In the genomic region with DNA sequence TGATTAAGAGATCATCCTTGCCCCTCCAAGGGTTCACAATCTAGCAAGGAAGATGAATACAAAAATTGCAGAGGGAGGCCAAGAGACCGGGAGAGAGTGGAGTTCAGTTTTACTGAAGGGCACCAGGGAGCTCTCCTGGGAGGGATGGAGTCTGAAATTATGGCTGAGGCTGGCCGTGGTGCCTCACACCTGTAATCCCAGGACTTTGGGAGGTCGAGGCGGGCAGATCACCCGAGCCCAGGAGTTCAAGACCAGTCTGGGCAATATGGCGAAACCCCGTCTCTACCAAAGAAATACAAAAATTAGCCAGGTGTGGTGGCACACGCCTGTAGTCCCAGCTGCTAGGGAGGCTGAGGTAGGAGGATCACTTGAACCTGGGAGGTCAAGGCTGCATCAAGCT, we compare ENCODE assay signal across 20 cellular contexts. TPM values are rescaled to one million over a fixed set of nuclear protein-coding genes. Genes with fewer than 3 reads are reported as not detected.
DNase-seq lines count a peak whose midpoint lies in the region; ATAC-seq, FAIRE-seq and TF ChIP-seq lines count a peak whose summit lies in the region.
"Had no signal": no experiment of that assay in that cellular context is flagged by ENCODE, and none has a peak within 500 bp of the region (broad histone marks: within the 10 kb centered on the region; RNA-seq: fewer than 3 reads in every experiment).

No MANE protein-coding gene starts in this region.

- TF ChIP-seq POLR2A in GM12891 (IDR thresholded peaks at IDR 0.05; ENCODE audit: low read depth, low read length): no peak
- no peak for TF ChIP-seq POLR2A in spleen (IDR thresholded peaks at IDR 0.05)

- WGBS in spleen, 5 donors: 91 to 96% (median 93%) methylated on average over 8 of the region's 8 CpGs

- H3K27ac Mint-ChIP-seq in activated naive CD4-positive, alpha-beta T cell treated with anti-CD3 and anti-CD28 coated beads, Interleukin-2, amount 50 U/mL, for 24 hours: no peak overlapping the region
- peak overlapping the region; percentile 73 to 86 for H3K27ac Mint-ChIP-seq in effector memory CD8-positive, alpha-beta T cell
- H3K27ac Mint-ChIP-seq in activated CD8-positive, alpha-beta T cell treated with anti-CD3 and anti-CD28 coated beads, Interleukin-2, amount 10 ng/mL, durations not matched to agents 7 days and 5 days: no peak overlapping the region

- H3K27ac ChIP-seq in spleen: no peak overlapping the region

- ATAC-seq in effector memory CD8-positive, alpha-beta T cell (replicated peaks): no peak
- ATAC-seq in GM18858 (IDR thresholded peaks at IDR 0.05; ENCODE audit: unreplicated experiment): no peak
- ATAC-seq in activated CD8-positive, alpha-beta T cell treated with anti-CD3 and anti-CD28 coated beads, Interleukin-2, amount 10 ng/mL, durations not matched to agents 7 days and 5 days: no peak

- H3K9me3 Mint-ChIP-seq in activated naive CD4-positive, alpha-beta T cell treated with anti-CD3 and anti-CD28 coated beads, Interleukin-2, amount 50 U/mL, for 24 hours: no peaks in the 10 kb centered on the region
- no peaks in the 10 kb centered on the region for H3K9me3 Mint-ChIP-seq in effector memory CD8-positive, alpha-beta T cell
- H3K9me3 Mint-ChIP-seq in activated CD8-positive, alpha-beta T cell treated with anti-CD3 and anti-CD28 coated beads, Interleukin-2, amount 10 ng/mL, durations not matched to agents 7 days and 5 days (ENCODE audit: insufficient read depth): no peaks in the 10 kb centered on the region

- H3K27me3 ChIP-seq in spleen (replicated peaks in 1 of 7): peaks cover 0 to 64% (median 8%) of the 10 kb centered on the region in 7 donors

- peaks cover 13% of the 10 kb centered on the region for H3K4me1 Mint-ChIP-seq in activated naive CD4-positive, alpha-beta T cell treated with anti-CD3 and anti-CD28 coated beads, Interleukin-2, amount 50 U/mL, for 24 hours
- H3K4me1 Mint-ChIP-seq in effector memory CD8-positive, alpha-beta T cell (ENCODE audit: low read depth in 2 of 2): peaks cover 38 to 40% of the 10 kb centered on the region in 2 donors
- H3K4me1 Mint-ChIP-seq in activated CD8-positive, alpha-beta T cell treated with anti-CD3 and anti-CD28 coated beads, Interleukin-2, amount 10 ng/mL, durations not matched to agents 7 days and 5 days (ENCODE audit: low read depth): peaks cover 44% of the 10 kb centered on the region

- intact Hi-C loops in spleen (cut with DNase I; ENCODE audit: low total_unique reads): no loop called here

- H3K4me1 ChIP-seq in spleen: peaks cover 0 to 47% (median 18%) of the 10 kb centered on the region in 6 donors

- no peaks in the 10 kb centered on the region for H3K9me3 ChIP-seq in spleen

- peak overlapping the region; percentile 6 for H3K4me3 Mint-ChIP-seq in activated naive CD4-positive, alpha-beta T cell treated with anti-CD3 and anti-CD28 coated beads, Interleukin-2, amount 50 U/mL, for 24 hours
- H3K4me3 Mint-ChIP-seq in effector memory CD8-positive, alpha-beta T cell: peak overlapping the region; percentile 61 to 72
- H3K4me3 Mint-ChIP-seq in activated CD8-positive, alpha-beta T cell treated with anti-CD3 and anti-CD28 coated beads, Interleukin-2, amount 10 ng/mL, durations not matched to agents 7 days and 5 days: no peak overlapping the region

- no peaks in the 10 kb centered on the region for H3K36me3 Mint-ChIP-seq in activated naive CD4-positive, alpha-beta T cell treated with anti-CD3 and anti-CD28 coated beads, Interleukin-2, amount 50 U/mL, for 24 hours
- H3K36me3 Mint-ChIP-seq in effector memory CD8-positive, alpha-beta T cell (ENCODE audit: insufficient read depth): peaks cover 17% of the 10 kb centered on the region
- no peaks in the 10 kb centered on the region for H3K36me3 Mint-ChIP-seq in activated CD8-positive, alpha-beta T cell treated with anti-CD3 and anti-CD28 coated beads, Interleukin-2, amount 10 ng/mL, durations not matched to agents 7 days and 5 days (ENCODE audit: low read depth)

- H3K27me3 Mint-ChIP-seq in activated naive CD4-positive, alpha-beta T cell treated with anti-CD3 and anti-CD28 coated beads, Interleukin-2, amount 50 U/mL, for 24 hours: peaks cover 40% of the 10 kb centered on the region
- H3K27me3 Mint-ChIP-seq in effector memory CD8-positive, alpha-beta T cell: peaks cover 58 to 85% of the 10 kb centered on the region in 2 donors
- peaks cover 73% of the 10 kb centered on the region for H3K27me3 Mint-ChIP-seq in activated CD8-positive, alpha-beta T cell treated with anti-CD3 and anti-CD28 coated beads, Interleukin-2, amount 10 ng/mL, durations not matched to agents 7 days and 5 days (ENCODE audit: low read depth)

- no peak overlapping the region for H3K4me3 ChIP-seq in spleen

- no peak for DNase-seq in activated naive CD4-positive, alpha-beta T cell treated with Interleukin-2 at 50 U/mL for 16 hours
- DNase-seq in GM12891 (ENCODE audit: insufficient read length, low spot score) (no peak), spleen (peak; percentile 44)
- no peak for DNase-seq in effector memory CD8-positive, alpha-beta T cell
- DNase-seq in activated CD4-positive, alpha-beta T cell treated with anti-CD3 and anti-CD28 coated beads for 1 hour: no peak
- no peak for DNase-seq in activated CD8-positive, alpha-beta T cell treated with anti-CD3 and anti-CD28 coated beads, Interleukin-2, amount 10 ng/mL, durations not matched to agents 7 days and 5 days
- DNase-seq: GF-D8, GOT3, KBM-7, MV-4-11, NCI-H1417, NCI-H2029, NCI-H2171 treated with DMSO at 0.1 percent for 48 hours, NCI-H446 treated with DMSO at 0.1 percent for 48 hours, NCI-H748 treated with DMSO at 0.1 percent for 48 hours, OCI-M1, RPMI8226, SIG-M5 had no signal

- CTCF ChIA-PET in activated CD8-positive, alpha-beta T cell treated with anti-CD3 and anti-CD28 coated beads, Interleukin-2, amount 10 ng/mL, durations not matched to agents 7 days and 5 days (lab: Charles Lee): interaction anchor here (1.1 to 1.7 kb wide), 4 partner anchors 9 to 104 kb away, joined by 3 to 12 read pairs (median 4); no protein-coding TSS in a partner anchor

- POLR2A ChIA-PET in activated CD8-positive, alpha-beta T cell treated with anti-CD3 and anti-CD28 coated beads, Interleukin-2, amount 10 ng/mL, durations not matched to agents 7 days and 5 days (lab: Charles Lee): no interaction called here

- no peak for TF ChIP-seq CTCF in spleen (IDR thresholded peaks at IDR 0.05 in 8 of 11, conservative IDR thresholded peaks at IDR 0.05 in 3 of 11)

- no peaks in the 10 kb centered on the region for H3K36me3 ChIP-seq in spleen

- peak; percentile 72 for FAIRE-seq in GM12891 (lab: Jason Lieb, UNC)

TF ChIP-seq in GM12891, 5 proteins besides CTCF, POLR2A, EP300 and RAD21:
- TF ChIP-seq POU2F2 (IDR thresholded peaks at IDR 0.05; ENCODE audit: low read depth, low read length) (no peak), POLR2AphosphoS5 (IDR thresholded peaks at IDR 0.05; ENCODE audit: low read depth, low read length) (no peak), SPI1 (IDR thresholded peaks at IDR 0.05; ENCODE audit: low read depth, low read length) (no peak), PAX5 (IDR thresholded peaks at IDR 0.05; ENCODE audit: insufficient read depth, low read length, severe bottlenecking) (no peak), TAF1 (IDR thresholded peaks at IDR 0.05; ENCODE audit: low read depth, low read length) (no peak)
TF ChIP-seq in GM12891: peak in this region for 0.

RNA-seq across cellular contexts. Expression of gene MXI1, which starts 51.4 kb away (rescaled TPM):
- 12.5 TPM for polyA plus RNA-seq in GM12891 (2012; ENCODE audit: low read depth, missing spikeins)
- total RNA-seq in spleen: 10 to 100 TPM; 10.6 to 49.4 (median 20.7) TPM
- 1 to 10 TPM; 6.8 to 9.8 (median 8.8) TPM for polyA plus RNA-seq in spleen
- 10 to 100 TPM; 11.3 to 12.3 TPM for total RNA-seq in activated CD8-positive, alpha-beta T cell treated with anti-CD3 and anti-CD28 coated beads, Interleukin-2, amount 10 ng/mL, durations not matched to agents 7 days and 5 days

Comparison
In these comparisons a context has a peak if more than half of its experiments do, and no peak if none do; other contexts are left out.
1. H3K27ac Mint-ChIP-seq: peak in effector memory CD8-positive, alpha-beta T cell (2 of 2); none in activated naive CD4-positive, alpha-beta T cell treated with anti-CD3 and anti-CD28 coated beads, Interleukin-2, amount 50 U/mL, for 24 hours (single experiment) and activated CD8-positive, alpha-beta T cell treated with anti-CD3 and anti-CD28 coated beads, Interleukin-2, amount 10 ng/mL, durations not matched to agents 7 days and 5 days (single experiment).